ENCODE assay signal across 8 cellular contexts in the genomic region with DNA sequence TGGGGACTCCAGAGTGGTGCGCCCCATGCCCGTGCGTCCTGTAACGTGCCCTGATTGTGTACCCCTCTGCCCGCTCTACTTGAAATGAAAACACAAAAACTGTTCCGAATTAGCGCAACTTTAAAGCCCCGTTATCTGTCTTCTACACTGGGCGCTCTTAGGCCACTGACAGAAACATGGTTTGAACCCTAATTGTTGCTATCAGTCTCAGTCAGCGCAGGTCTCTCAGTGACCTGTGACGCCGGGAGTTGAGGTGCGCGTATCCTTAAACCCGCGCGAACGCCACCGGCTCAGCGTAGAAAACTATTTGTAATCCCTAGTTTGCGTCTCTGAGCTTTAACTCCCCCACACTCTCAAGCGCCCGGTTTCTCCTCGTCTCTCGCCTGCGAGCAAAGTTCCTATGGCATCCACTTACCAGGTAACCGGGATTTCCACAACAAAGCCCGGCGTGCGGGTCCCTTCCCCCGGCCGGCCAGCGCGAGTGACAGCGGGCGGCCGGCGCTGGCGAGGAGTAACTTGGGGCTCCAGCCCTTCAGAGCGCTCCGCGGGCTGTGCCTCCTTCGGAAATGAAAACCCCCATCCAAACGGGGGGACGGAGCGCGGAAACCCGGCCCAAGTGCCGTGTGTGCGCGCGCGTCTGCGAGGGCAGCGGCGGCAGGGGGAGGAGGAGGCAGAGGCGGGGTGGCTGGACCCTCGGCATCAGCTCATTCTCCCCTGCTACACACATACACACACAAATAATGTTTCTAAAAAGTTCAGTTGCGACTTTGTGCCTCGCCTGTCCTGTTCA. TPM values are rescaled to one million over a fixed set of nuclear protein-coding genes. Genes with fewer than 3 reads are reported as not detected.
DNase-seq lines count a peak whose midpoint lies in the region; ATAC-seq and TF ChIP-seq lines count a peak whose summit lies in the region.

No MANE protein-coding gene starts in this region.

- peaks cover 19 to 79% (median 66%) of the 10 kb centered on the region in 11 experiments for H3K27me3 ChIP-seq in BLaER1 treated with 17β-estradiol and CSF1 and Interleukin-3, amounts not matched to agents 10 nM and 100 nM

- H3K4me3 Mint-ChIP-seq in neural crest cell, result peak overlapping the region; percentile 95

- DNase-seq in HK-2 (ENCODE audit: unreplicated experiment), result peak; percentile 31
- peak; percentile 4 for DNase-seq in activated T-cell treated with anti-CD3 and anti-CD28 coated beads for 4 hours
- DNase-seq in foreskin fibroblast, result peak; percentile 56 to 81
- peak; percentile 30 for DNase-seq in neural crest cell (ENCODE audit: low read depth, low spot score)
- no peak for DNase-seq in COLO829 (ENCODE audit: low spot score)
- no peak for DNase-seq in effector CD8-positive, alpha-beta T cell (lab: John Stamatoyannopoulos, UW)

- H4K20me1 ChIP-seq in BLaER1 treated with 17β-estradiol and CSF1 and Interleukin-3, amounts not matched to agents 10 nM and 100 nM, result peaks cover 0 to 5% (median 0%) of the 10 kb centered on the region in 11 experiments; a peak in 2 of 22 replicates

- H3K36me3 ChIP-seq in BLaER1 treated with 17β-estradiol and CSF1 and Interleukin-3, amounts not matched to agents 10 nM and 100 nM, result no peaks in the 10 kb centered on the region

- H3K4me2 ChIP-seq in BLaER1 treated with 17β-estradiol and CSF1 and Interleukin-3, amounts not matched to agents 10 nM and 100 nM, result peak overlapping the region; percentile 85 to 98 (median 95)

- H3K27ac ChIP-seq in BLaER1 treated with 17β-estradiol and CSF1 and Interleukin-3, amounts not matched to agents 10 nM and 100 nM, result peak overlapping the region in 9 of 11 experiments; percentile 75 to 91 (median 83); a peak in 14 of 22 replicates

- H3K36me3 Mint-ChIP-seq in neural crest cell (ENCODE audit: low read depth), result no peaks in the 10 kb centered on the region

- peak overlapping the region; percentile 76 to 89 (median 84); a peak in 19 of 22 replicates for H3K9ac ChIP-seq in BLaER1 treated with 17β-estradiol and CSF1 and Interleukin-3, amounts not matched to agents 10 nM and 100 nM

- H3K9me3 Mint-ChIP-seq in neural crest cell, result no peaks in the 10 kb centered on the region

- H3K4me1 ChIP-seq in BLaER1 treated with 17β-estradiol and CSF1 and Interleukin-3, amounts not matched to agents 10 nM and 100 nM, result peaks cover 21 to 57% (median 27%) of the 10 kb centered on the region in 10 experiments

- TF ChIP-seq CTCF in foreskin fibroblast (IDR thresholded peaks at IDR 0.05; ENCODE audit: low read depth, low read length), result no peak
- TF ChIP-seq CTCF in neural crest cell (conservative IDR thresholded peaks at IDR 0.05), result no peak

- peak overlapping the region; percentile 73 to 88 (median 76) for H3K4me3 ChIP-seq in BLaER1 treated with 17β-estradiol and CSF1 and Interleukin-3, amounts not matched to agents 10 nM and 100 nM
- peak overlapping the region; percentile 88 to 92 for H3K4me3 ChIP-seq in foreskin fibroblast (ENCODE audit: low read depth in 1 of 2, low read length in 2 of 2)

- peaks cover 55% of the 10 kb centered on the region for H3K27me3 Mint-ChIP-seq in neural crest cell (ENCODE audit: low read depth)

- H3K9me3 ChIP-seq in BLaER1 treated with 17β-estradiol and CSF1 and Interleukin-3, amounts not matched to agents 10 nM and 100 nM (replicated peaks in 1 of 11), result no peaks in the 10 kb centered on the region

- no peak for ATAC-seq in GM18868 (IDR thresholded peaks at IDR 0.05; ENCODE audit: unreplicated experiment)

- peaks cover 17% of the 10 kb centered on the region for H3K4me1 Mint-ChIP-seq in neural crest cell

- no peak overlapping the region for H3K27ac Mint-ChIP-seq in neural crest cell (ENCODE audit: unreplicated experiment)

RNA-seq across cellular contexts. Expression of a gene that starts 0.7 kb away (rescaled TPM):
- total RNA-seq in neural crest cell, result 5.9 and 6.8 TPM in 2 replicates

Comparison
In these comparisons a context has a peak if more than half of its experiments do, and no peak if none do; other contexts are left out.
1. DNase-seq: peak in HK-2 (single experiment), activated T-cell treated with anti-CD3 and anti-CD28 coated beads for 4 hours (single experiment), foreskin fibroblast (2 of 2) and neural crest cell (single experiment); none in COLO829 (single experiment) and effector CD8-positive, alpha-beta T cell (single experiment).